ENCODE assay signal across 18 cellular contexts in the genomic region with DNA sequence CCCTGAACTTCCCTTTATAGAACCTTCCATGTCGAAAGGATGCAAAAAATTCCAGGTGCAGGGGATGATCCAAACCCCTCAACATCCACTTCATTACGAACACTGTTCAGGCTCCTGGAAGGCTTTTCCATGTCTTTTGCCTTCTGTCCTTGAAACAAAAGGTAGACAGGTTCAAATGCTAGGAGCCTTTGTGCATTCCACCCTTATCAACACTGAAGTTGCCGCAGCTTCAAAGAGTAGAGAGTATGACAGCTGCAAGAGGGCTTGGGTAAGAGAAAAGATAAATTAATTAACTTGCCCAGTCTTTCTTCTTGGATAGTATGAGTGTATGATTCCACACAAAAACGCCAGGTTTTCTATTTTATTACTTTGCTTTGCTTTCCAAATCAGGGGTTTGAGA.
A peak's percentile ranks its signal among the peaks of the same experiment; 100 is the strongest.
DNase-seq lines count a peak whose midpoint lies in the region; ATAC-seq and TF ChIP-seq lines count a peak whose summit lies in the region.
"Had no signal": no experiment of that assay in that cellular context is flagged by ENCODE, and none has a peak within 500 bp of the region (broad histone marks: within the 10 kb centered on the region; RNA-seq: fewer than 3 reads in every experiment).

No MANE protein-coding gene starts in this region.

- H3K79me1 ChIP-seq in trophoblast cell (ENCODE audit: low read length): peaks cover 38% of the 10 kb centered on the region

- H2AK5ac ChIP-seq in trophoblast cell (ENCODE audit: low read length): no peak overlapping the region

- peak overlapping the region; percentile 79 for H3K27ac ChIP-seq in trophoblast cell (ENCODE audit: low read depth, low read length)
- H3K27ac ChIP-seq: BLaER1 treated with 17β-estradiol and CSF1 and Interleukin-3, amounts not matched to agents 10 nM and 100 nM; GM23248 had no signal

- no peak overlapping the region for H3K4ac ChIP-seq in trophoblast cell (ENCODE audit: low read depth, low read length)

- peak overlapping the region; percentile 1 for H3K4me2 ChIP-seq in trophoblast cell (ENCODE audit: low read length)

- H3K4me1 Mint-ChIP-seq in Caco-2 (ENCODE audit: low read depth, unreplicated experiment): peaks cover 52% of the 10 kb centered on the region
- peaks cover 10 to 37% (median 27%) of the 10 kb centered on the region in 4 donors for H3K4me1 Mint-ChIP-seq in naive thymus-derived CD8-positive, alpha-beta T cell
- H3K4me1 Mint-ChIP-seq: B cell had no signal

- TF ChIP-seq CTCF in Caco-2 (IDR thresholded peaks at IDR 0.05; ENCODE audit: insufficient read depth in 1 of 2, low read depth in 1 of 2, low read length in 1 of 2, severe bottlenecking in 1 of 2, unreplicated experiment in 1 of 2): no peak

- peak overlapping the region; percentile 68 for H4K91ac ChIP-seq in trophoblast cell (ENCODE audit: low read depth, low read length)

- no TSS peak for BruUV-seq in Caco-2 (replicated peaks; lab: Mats Ljungman, UMichigan)

- H3K23ac ChIP-seq in trophoblast cell (ENCODE audit: low read length): no peak overlapping the region

- H3K9ac ChIP-seq in trophoblast cell (ENCODE audit: low read length): no peak overlapping the region
- H3K9ac ChIP-seq: BLaER1 treated with 17β-estradiol and CSF1 and Interleukin-3, amounts not matched to agents 10 nM and 100 nM; GM23248 had no signal

- H3K9me3 ChIP-seq in Caco-2 (peaks cover 9% of the 10 kb centered on the region; the same call in 1 of the 2 replicates), trophoblast cell (ENCODE audit: insufficient read depth, low read depth, low read length) (no peaks in the 10 kb centered on the region)
- H3K9me3 ChIP-seq: HAP-1 had no signal

- intact Hi-C loops in Caco-2 (cut with micrococcal nuclease; ENCODE audit: unreplicated experiment): no loop called here

- H3K18ac ChIP-seq in trophoblast cell (ENCODE audit: low read length): no peak overlapping the region

- peak overlapping the region; percentile 59 for H3K14ac ChIP-seq in trophoblast cell (ENCODE audit: low read length)

- H2BK12ac ChIP-seq in trophoblast cell (ENCODE audit: low read length): peak overlapping the region; percentile 98

- DNase-seq in Caco-2 (peak; percentile 61 to 70), SW480 (ENCODE audit: low spot score) (peak; percentile 54), islet precursor cell (peak; percentile 50), trophoblast cell (peak in 1 of 2 donors; percentile 64), NCI-H2029 (lab: John Stamatoyannopoulos, UW) (no peak), putamen (ENCODE audit: low spot score) (no peak)
- no peak for DNase-seq in naive thymus-derived CD8-positive, alpha-beta T cell
- DNase-seq: 8988T; CD8-positive, alpha-beta T cell; DMS 273 treated with DMSO at 0.1 percent for 48 hours; DMS53; DND-41; EL; GM23248 had no signal

- H3K4me3 ChIP-seq in Caco-2 (ENCODE audit: low read depth, low read length) (no peak overlapping the region), trophoblast cell (ENCODE audit: low read depth, low read length) (no peak overlapping the region)
- H3K4me3 ChIP-seq: BLaER1 treated with 17β-estradiol and CSF1 and Interleukin-3, amounts not matched to agents 10 nM and 100 nM; GM12878; GM23248; HAP-1 had no signal

- WGBS in trophoblast cell (ENCODE audit: extremely low coverage, insufficient coverage, insufficient read length): no CpG with 5 or more reads among the region's 4 CpGs

- H3K4me1 ChIP-seq in Caco-2 (peaks cover 56% of the 10 kb centered on the region), trophoblast cell (ENCODE audit: control insufficient read depth in 1 of 2, insufficient read depth in 2 of 2, low read length in 2 of 2) (peaks cover 18 to 38% of the 10 kb centered on the region in 2 experiments)
- H3K4me1 ChIP-seq: HAP-1 had no signal

- H3K4me3 Mint-ChIP-seq in Caco-2 (ENCODE audit: unreplicated experiment): peak overlapping the region; percentile 28
- H3K4me3 Mint-ChIP-seq in naive thymus-derived CD8-positive, alpha-beta T cell: no peak overlapping the region
- H3K4me3 Mint-ChIP-seq: B cell had no signal

- peak overlapping the region; percentile 62 for H3K27ac Mint-ChIP-seq in Caco-2 (ENCODE audit: unreplicated experiment)
- no peak overlapping the region for H3K27ac Mint-ChIP-seq in naive thymus-derived CD8-positive, alpha-beta T cell
- H3K27ac Mint-ChIP-seq: B cell had no signal

- H2BK5ac ChIP-seq in trophoblast cell (ENCODE audit: low read depth, low read length, poor library complexity): peak overlapping the region; percentile 90

- no peak overlapping the region for H4K8ac ChIP-seq in trophoblast cell (ENCODE audit: low read depth, low read length)

- POLR2A ChIA-PET in Caco-2 (lab: Charles Lee): interaction anchor here (0.7 kb wide), 1 partner anchor 56 kb away, joined by 4 read pairs; no protein-coding TSS in a partner anchor
- POLR2A ChIA-PET in naive thymus-derived CD8-positive, alpha-beta T cell (lab: Charles Lee): no interaction called here

- no peak overlapping the region for H4K12ac ChIP-seq in trophoblast cell (ENCODE audit: low read depth, low read length)

- H3K9me3 Mint-ChIP-seq in Caco-2 (ENCODE audit: unreplicated experiment): no peaks in the 10 kb centered on the region
- peaks cover 0 to 9% (median 3%) of the 10 kb centered on the region in 9 donors for H3K9me3 Mint-ChIP-seq in naive thymus-derived CD8-positive, alpha-beta T cell

- peaks cover 8% of the 10 kb centered on the region for H3K79me2 ChIP-seq in trophoblast cell (ENCODE audit: control insufficient read depth, insufficient read depth, low read length, poor library complexity)

- H3K36me3 ChIP-seq in Caco-2 (ENCODE audit: control insufficient read depth, insufficient read depth, low read length) (no peaks in the 10 kb centered on the region), trophoblast cell (ENCODE audit: control insufficient read depth in 1 of 2, insufficient read depth in 2 of 2, low read length in 2 of 2) (peaks cover 0 to 2% of the 10 kb centered on the region in 2 experiments)
- H3K36me3 ChIP-seq: BLaER1 treated with 17β-estradiol and CSF1 and Interleukin-3, amounts not matched to agents 10 nM and 100 nM; HAP-1 had no signal

- H2BK120ac ChIP-seq in trophoblast cell (ENCODE audit: insufficient read depth, low read length, poor library complexity): peak overlapping the region; percentile 72

- H3K27me3 Mint-ChIP-seq in Caco-2 (ENCODE audit: insufficient read depth, unreplicated experiment): no peaks in the 10 kb centered on the region
- peaks cover 0 to 11% (median 0%) of the 10 kb centered on the region in 5 donors for H3K27me3 Mint-ChIP-seq in naive thymus-derived CD8-positive, alpha-beta T cell
- H3K27me3 Mint-ChIP-seq: B cell had no signal

- CTCF ChIA-PET in Caco-2 (lab: Charles Lee): interaction anchor here (1.0 to 1.8 kb wide), 2 partner anchors 9 to 36 kb away, joined by 4 to 7 read pairs; no protein-coding TSS in a partner anchor

- no peak overlapping the region for H2AFZ ChIP-seq in trophoblast cell (ENCODE audit: insufficient read depth, low read length, poor library complexity)
- H2AFZ ChIP-seq: GM23248 had no signal

- H3K36me3 Mint-ChIP-seq in Caco-2 (ENCODE audit: insufficient read depth, unreplicated experiment): peaks cover 8% of the 10 kb centered on the region
- H3K36me3 Mint-ChIP-seq in naive thymus-derived CD8-positive, alpha-beta T cell: no peaks in the 10 kb centered on the region
- H3K36me3 Mint-ChIP-seq: CD8-positive, alpha-beta T cell had no signal

- no peaks in the 10 kb centered on the region for H3K27me3 ChIP-seq in Caco-2 (replicated peaks; ENCODE audit: control insufficient read depth, insufficient read depth, low read length)
- no peaks in the 10 kb centered on the region for H3K27me3 ChIP-seq in trophoblast cell (ENCODE audit: insufficient read depth, low read length)
- H3K27me3 ChIP-seq: BLaER1 treated with 17β-estradiol and CSF1 and Interleukin-3, amounts not matched to agents 10 nM and 100 nM had no signal

- no peak for ATAC-seq in naive thymus-derived CD8-positive, alpha-beta T cell
- ATAC-seq: GM12878 had no signal

Comparison
In these comparisons a context has a peak if more than half of its experiments do, and no peak if none do; other contexts are left out.
1. DNase-seq: peak in Caco-2 (2 of 2), SW480 (single experiment) and islet precursor cell (single experiment); none in NCI-H2029 (single experiment), putamen (single experiment) and naive thymus-derived CD8-positive, alpha-beta T cell (0 of 10).